Comparison of ENCODE assay signal across 14 cellular contexts in the genomic region with DNA sequence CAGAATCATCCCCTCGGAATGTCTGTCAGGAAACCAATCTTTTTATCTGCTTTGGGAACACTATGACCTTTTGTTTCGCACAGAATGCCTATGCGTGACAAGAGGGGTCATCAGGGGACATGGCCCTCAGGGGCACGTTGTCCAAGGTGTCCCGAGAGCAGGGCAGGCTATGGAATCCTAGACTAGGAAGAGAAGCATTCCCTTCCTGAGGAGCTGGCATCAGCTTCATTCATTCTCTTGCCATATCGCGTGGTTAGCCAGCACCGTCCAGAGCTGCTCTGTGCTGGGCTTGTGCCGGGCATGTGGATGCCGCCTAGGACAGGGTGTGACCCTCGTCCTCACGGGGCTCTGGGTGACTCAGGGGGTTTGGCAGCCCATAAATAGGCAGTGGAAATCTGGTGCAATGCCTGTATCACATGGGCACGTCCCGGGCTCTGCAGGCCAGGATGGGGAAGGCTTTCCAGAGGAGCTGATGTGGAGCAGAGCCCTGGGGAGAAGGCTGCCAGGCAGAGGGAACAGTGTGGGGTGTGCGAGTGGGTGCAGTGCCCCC.
A peak's percentile ranks its signal among the peaks of the same experiment; 100 is the strongest.
DNase-seq lines count a peak whose midpoint lies in the region; ATAC-seq and TF ChIP-seq lines count a peak whose summit lies in the region.
"Had no signal": no experiment of that assay in that cellular context is flagged by ENCODE, and none has a peak within 500 bp of the region (broad histone marks: within the 10 kb centered on the region; RNA-seq: fewer than 3 reads in every experiment).

No MANE protein-coding gene starts in this region.

- H2BK15ac ChIP-seq in H9 (ENCODE audit: low read depth, low read length), result no peak overlapping the region

- TF ChIP-seq POLR2A in heart left ventricle (IDR thresholded peaks at IDR 0.05) (no peak), suprapubic skin (IDR thresholded peaks at IDR 0.05) (peak in 1 of 2 donors; percentile 39), stomach (IDR thresholded peaks at IDR 0.05) (no peak)

- H3K79me1 ChIP-seq in H9 (ENCODE audit: insufficient read depth, low read depth, low read length, poor library complexity, severe bottlenecking), result no peaks in the 10 kb centered on the region

- peak overlapping the region in 1 of 3 experiments; percentile 62; a peak in 1 of 7 replicates for H3K27ac Mint-ChIP-seq in H9
- H3K27ac Mint-ChIP-seq: activated CD4-positive, alpha-beta T cell treated with anti-CD3 and anti-CD28 coated beads, Interleukin-2, amount 10 ng/mL, durations not matched to agents 7 days and 5 days; activated naive CD4-positive, alpha-beta T cell treated with anti-CD3 and anti-CD28 coated beads for 36 hours had no signal

- no peak overlapping the region for H2BK20ac ChIP-seq in H9 (ENCODE audit: low read depth, low read length, poor library complexity, severe bottlenecking)

- H3K36me3 ChIP-seq in heart left ventricle (no peaks in the 10 kb centered on the region), suprapubic skin (no peaks in the 10 kb centered on the region), BE2C (no peaks in the 10 kb centered on the region), stomach (no peaks in the 10 kb centered on the region)
- H3K36me3 ChIP-seq: thyroid gland had no signal

- H3K9ac ChIP-seq in H9 (ENCODE audit: extremely low read depth, insufficient read length, low read length), result no peak overlapping the region

- no peak overlapping the region for H4K8ac ChIP-seq in H9 (replicated peaks; ENCODE audit: insufficient read length, low read depth, low read length)

- H2BK120ac ChIP-seq in H9 (ENCODE audit: low read depth, low read length, poor library complexity, severe bottlenecking), result no peak overlapping the region

- no peak overlapping the region for H2BK12ac ChIP-seq in H9 (ENCODE audit: insufficient read length, low read depth, low read length)

- intact Hi-C loops in heart left ventricle (cut with DNase I), result no loop called here
- intact Hi-C loops in stomach (cut with DNase I; ENCODE audit: low total_unique reads), result no loop called here

- H3K36me3 Mint-ChIP-seq in H9 (ENCODE audit: insufficient read depth in 1 of 3, low read depth in 3 of 3), result no peaks in the 10 kb centered on the region; a peak in 1 of 7 replicates

- H3K27me3 ChIP-seq in H9 (ENCODE audit: insufficient read depth, low read length) (no peaks in the 10 kb centered on the region), heart left ventricle (peaks cover 0 to 16% (median 0%) of the 10 kb centered on the region in 9 donors), suprapubic skin (no peaks in the 10 kb centered on the region), BE2C (no peaks in the 10 kb centered on the region; the same call in 1 of the 2 replicates), stomach (peaks cover 0 to 53% (median 18%) of the 10 kb centered on the region in 3 donors)
- H3K27me3 ChIP-seq: dorsolateral prefrontal cortex, thyroid gland had no signal

- no peak overlapping the region for H3K23ac ChIP-seq in H9 (ENCODE audit: insufficient read length, low read depth, low read length)

- H3T11ph ChIP-seq in H9 (ENCODE audit: low read length), result no peak overlapping the region

- H3K4me1 ChIP-seq in H9 (ENCODE audit: insufficient read depth, low read length) (no peaks in the 10 kb centered on the region), heart left ventricle (peaks cover 0 to 23% (median 13%) of the 10 kb centered on the region in 12 donors), suprapubic skin (peaks cover 19% of the 10 kb centered on the region), BE2C (no peaks in the 10 kb centered on the region), stomach (peaks cover 0 to 3% (median 0%) of the 10 kb centered on the region in 4 donors)
- H3K4me1 ChIP-seq: thyroid gland had no signal

- no peak overlapping the region for H3K18ac ChIP-seq in H9 (ENCODE audit: insufficient read length, low read depth, low read length)

- H2BK5ac ChIP-seq in H9 (ENCODE audit: insufficient read length, low read length), result no peak overlapping the region

- H3K27me3 Mint-ChIP-seq in H9 (ENCODE audit: low read depth), result peaks cover 8% of the 10 kb centered on the region

- no CpG with 5 or more reads among the region's 15 CpGs for WGBS in H9 (ENCODE audit: extremely low coverage, insufficient read length, low lambda C conversion rate)
- 22 to 41% (median 33%) methylated on average over 10 to 15 of the region's 15 CpGs for WGBS in heart left ventricle, 4 donors
- 28% methylated on average over 12 of the region's 15 CpGs for WGBS in suprapubic skin
- WGBS in stomach, 5 donors, result 52 to 66% (median 59%) methylated on average over 12 to 15 of the region's 15 CpGs

- ATAC-seq in heart left ventricle (peak; percentile 87 to 91 (median 90)), HG03457 (IDR thresholded peaks at IDR 0.05; ENCODE audit: unreplicated experiment) (no peak)

- H3K79me2 ChIP-seq in H9 (ENCODE audit: insufficient read depth, low read length), result no peaks in the 10 kb centered on the region

- TF ChIP-seq CTCF in H9 (conservative IDR thresholded peaks at IDR 0.05), result no peak
- TF ChIP-seq CTCF in heart left ventricle (IDR thresholded peaks at IDR 0.05), result no peak
- no peak for TF ChIP-seq CTCF in suprapubic skin (IDR thresholded peaks at IDR 0.05)
- no peak for TF ChIP-seq CTCF in BE2C (IDR thresholded peaks at IDR 0.05; ENCODE audit: low read depth, low read length)
- TF ChIP-seq CTCF in stomach (IDR thresholded peaks at IDR 0.05), result no peak

- no peak overlapping the region for H3K4me3 Mint-ChIP-seq in H9
- H3K4me3 Mint-ChIP-seq: activated CD4-positive, alpha-beta T cell treated with anti-CD3 and anti-CD28 coated beads, Interleukin-2, amount 10 ng/mL, durations not matched to agents 7 days and 5 days; activated naive CD4-positive, alpha-beta T cell treated with anti-CD3 and anti-CD28 coated beads for 36 hours had no signal

- H4K5ac ChIP-seq in H9 (ENCODE audit: insufficient read length, low read depth, low read length), result no peak overlapping the region

- H3K9me3 ChIP-seq in H9 (ENCODE audit: control insufficient read depth, low read depth, low read length), result no peaks in the 10 kb centered on the region
- H3K9me3 ChIP-seq in heart left ventricle, result no peaks in the 10 kb centered on the region
- H3K9me3 ChIP-seq in suprapubic skin, result no peaks in the 10 kb centered on the region
- no peaks in the 10 kb centered on the region for H3K9me3 ChIP-seq in BE2C
- no peaks in the 10 kb centered on the region for H3K9me3 ChIP-seq in stomach
- H3K9me3 ChIP-seq: thyroid gland had no signal

- peak overlapping the region; percentile 37; the same call in 1 of the 2 replicates for H3K14ac ChIP-seq in H9 (ENCODE audit: insufficient read depth, low read length)

- no peak overlapping the region for H3K56ac ChIP-seq in H9 (ENCODE audit: insufficient read length, low read depth, low read length)

- no peak overlapping the region for H3K4me3 ChIP-seq in heart left ventricle
- H3K4me3 ChIP-seq in suprapubic skin, result peak overlapping the region; percentile 18
- H3K4me3 ChIP-seq in BE2C (ENCODE audit: low read depth, low read length), result no peak overlapping the region
- no peak overlapping the region for H3K4me3 ChIP-seq in stomach
- H3K4me3 ChIP-seq: dorsolateral prefrontal cortex, thyroid gland had no signal

- H4K91ac ChIP-seq in H9 (ENCODE audit: insufficient read length, low read depth, low read length), result no peak overlapping the region

- H2AFZ ChIP-seq in H9 (ENCODE audit: low read length), result no peak overlapping the region

- no peak overlapping the region for H3K4me2 ChIP-seq in H9 (ENCODE audit: insufficient read depth, insufficient read length, low read length)

- H3K4me1 Mint-ChIP-seq in H9, result peaks cover 6% of the 10 kb centered on the region in 2 experiments

- H4K20me1 ChIP-seq in H9 (ENCODE audit: control insufficient read depth, insufficient read depth, insufficient read length), result no peaks in the 10 kb centered on the region

- H3K27ac ChIP-seq in H9 (ENCODE audit: insufficient read length, low read depth, low read length) (no peak overlapping the region), heart left ventricle (peak overlapping the region in 6 of 12 donors; percentile 8 to 77 (median 34)), suprapubic skin (peak overlapping the region; percentile 81), stomach (no peak overlapping the region)
- H3K27ac ChIP-seq: thyroid gland had no signal

- DNase-seq in H9 (no peak), amniotic epithelial cell (ENCODE audit: low read depth) (peak; percentile 51), heart left ventricle (peak; percentile 39 to 88 (median 76)), suprapubic skin (ENCODE audit: low spot score in 2 of 2) (peak; percentile 87 to 89), BE2C (no peak), NCI-H82 treated with DMSO at 0.1 percent for 48 hours (lab: John Stamatoyannopoulos, UW; ENCODE audit: unreplicated experiment) (no peak), stomach (no peak)
- DNase-seq: activated CD4-positive, alpha-beta T cell treated with anti-CD3 and anti-CD28 coated beads, Interleukin-2, amount 10 ng/mL, durations not matched to agents 7 days and 5 days; activated naive CD4-positive, alpha-beta T cell treated with anti-CD3 and anti-CD28 coated beads for 36 hours; DMS 273 treated with DMSO at 0.1 percent for 48 hours; NCI-H524; thyroid gland had no signal

- H3K23me2 ChIP-seq in H9 (ENCODE audit: insufficient read length, low read depth, low read length, poor library complexity, severe bottlenecking), result no peaks in the 10 kb centered on the region

- H3K9me3 Mint-ChIP-seq in H9, result no peaks in the 10 kb centered on the region; a peak in 1 of 5 replicates
- H3K9me3 Mint-ChIP-seq: activated CD4-positive, alpha-beta T cell treated with anti-CD3 and anti-CD28 coated beads, Interleukin-2, amount 10 ng/mL, durations not matched to agents 7 days and 5 days; activated naive CD4-positive, alpha-beta T cell treated with anti-CD3 and anti-CD28 coated beads for 36 hours had no signal

- no peak overlapping the region for H2AK5ac ChIP-seq in H9 (ENCODE audit: insufficient read length, low read length)

- H3K4ac ChIP-seq in H9 (ENCODE audit: low read depth, low read length), result no peak overlapping the region

- no peak for TF ChIP-seq EP300 in suprapubic skin (IDR thresholded peaks at IDR 0.05)
- no peak for TF ChIP-seq EP300 in stomach (IDR thresholded peaks at IDR 0.05)

Comparison
In these comparisons a context has a peak if more than half of its experiments do, and no peak if none do; other contexts are left out.
1. DNase-seq: peak in amniotic epithelial cell (single experiment), heart left ventricle (5 of 5) and suprapubic skin (2 of 2); none in H9 (single experiment), BE2C (single experiment), NCI-H82 treated with DMSO at 0.1 percent for 48 hours (single experiment) and stomach (single experiment).